8 cellular contexts compared by ENCODE assay signal in the genomic region with DNA sequence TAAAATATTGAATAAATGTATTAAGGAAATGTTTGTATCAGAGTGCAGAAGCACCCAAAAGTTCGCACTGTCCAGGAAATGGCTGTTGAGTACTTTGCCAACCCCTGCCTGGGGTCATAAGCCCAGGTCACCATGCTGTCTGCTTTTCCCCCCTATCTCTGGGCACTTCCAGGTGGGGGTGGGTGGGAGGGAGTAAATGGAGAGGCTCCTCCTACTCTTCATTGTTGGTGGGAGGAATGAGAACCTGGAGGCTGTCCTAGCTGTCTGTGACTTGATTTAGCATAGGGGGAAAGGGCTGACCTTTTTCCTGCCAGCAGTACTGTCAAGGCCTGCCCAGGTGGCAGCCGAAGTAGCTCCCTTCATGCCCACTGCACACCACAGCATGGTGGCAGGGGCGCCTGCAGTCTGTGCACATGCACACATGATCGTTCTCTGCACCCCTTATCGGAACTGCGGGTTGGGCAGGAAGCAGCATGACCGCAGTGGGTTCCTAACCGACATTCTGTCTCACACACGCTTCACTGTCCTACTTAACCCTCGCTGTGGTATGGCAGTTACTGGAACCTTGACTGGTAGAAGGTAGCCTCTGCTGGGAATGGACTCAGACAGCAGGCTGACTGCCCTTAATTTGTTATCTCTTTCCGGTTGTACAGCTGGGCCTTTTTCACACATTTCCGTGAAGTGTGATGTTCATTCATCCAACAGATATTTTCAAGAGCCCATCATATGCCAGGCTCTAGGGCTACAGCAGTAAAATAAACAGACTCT. TPM values are rescaled to one million over a fixed set of nuclear protein-coding genes. Genes with fewer than 3 reads are reported as not detected.
A peak's percentile ranks its signal among the peaks of the same experiment; 100 is the strongest.
DNase-seq lines count a peak whose midpoint lies in the region; ATAC-seq and TF ChIP-seq lines count a peak whose summit lies in the region.

No MANE protein-coding gene starts in this region.

- H3K9me3 Mint-ChIP-seq in MCF 10A (ENCODE audit: unreplicated experiment): no peaks in the 10 kb centered on the region

- WGBS in trophoblast cell (ENCODE audit: extremely low coverage, insufficient coverage, insufficient read length): no CpG with 5 or more reads among the region's 12 CpGs
- 100% methylated on average over 7 of the region's 12 CpGs for WGBS in mammary epithelial cell (ENCODE audit: low coverage, missing lambda C conversion rate)

- peak; percentile 56 for DNase-seq in SHP77 treated with DMSO at 0.1 percent for 48 hours (lab: John Stamatoyannopoulos, UW)
- DNase-seq in activated gamma-delta T cell (lab: John Stamatoyannopoulos, UW): peak; percentile 51
- DNase-seq in trophoblast cell: no peak
- DNase-seq in NCI-H146 treated with DMSO at 0.1 percent for 48 hours (lab: John Stamatoyannopoulos, UW; ENCODE audit: unreplicated experiment): no peak
- no peak for DNase-seq in mammary epithelial cell
- DNase-seq in MCF 10A (ENCODE audit: unreplicated experiment): no peak

- no TSS peak for BruUV-seq in mammary epithelial cell (replicated peaks; lab: Mats Ljungman, UMichigan)
- no TSS peak for BruUV-seq in MCF 10A (replicated peaks; lab: Mats Ljungman, UMichigan)

- no peak overlapping the region for H4K8ac ChIP-seq in trophoblast cell (ENCODE audit: low read depth, low read length)

- no peak overlapping the region for H3K14ac ChIP-seq in trophoblast cell (ENCODE audit: low read length)

- H2BK5ac ChIP-seq in trophoblast cell (ENCODE audit: low read depth, low read length, poor library complexity): no peak overlapping the region

- no peak overlapping the region for H3K18ac ChIP-seq in trophoblast cell (ENCODE audit: low read length)

- intact Hi-C loops in mammary epithelial cell (cut with micrococcal nuclease): no loop called here
- intact Hi-C loops in MCF 10A (cut with micrococcal nuclease): no loop called here

- H3K27me3 Mint-ChIP-seq in MCF 10A (ENCODE audit: insufficient read depth, unreplicated experiment): no peaks in the 10 kb centered on the region

- H3K36me3 ChIP-seq in trophoblast cell (ENCODE audit: control insufficient read depth in 1 of 2, insufficient read depth in 2 of 2, low read length in 2 of 2) (no peaks in the 10 kb centered on the region), mammary epithelial cell (ENCODE audit: insufficient read depth, low read length) (no peaks in the 10 kb centered on the region)

- ATAC-seq in GM18861 (IDR thresholded peaks at IDR 0.05; ENCODE audit: unreplicated experiment) (peak; percentile 95), HG03025 (IDR thresholded peaks at IDR 0.05; ENCODE audit: low FRiP score, unreplicated experiment) (peak; percentile 95)

- peak overlapping the region; percentile 35 for H3K4ac ChIP-seq in trophoblast cell (ENCODE audit: low read depth, low read length)

- CTCF ChIA-PET in mammary epithelial cell (lab: Charles Lee; ENCODE audit: low non-redundant PET) (no interaction called here), MCF 10A (lab: Yijun Ruan, JAX) (interaction anchor here (0.6 to 0.8 kb wide), 2 partner anchors 75 to 77 kb away, joined by 3 to 4 read pairs; no protein-coding TSS in a partner anchor)

- H3K4me1 ChIP-seq in trophoblast cell (ENCODE audit: control insufficient read depth in 1 of 2, insufficient read depth in 2 of 2, low read length in 2 of 2) (peaks cover 5 to 17% of the 10 kb centered on the region in 2 experiments), mammary epithelial cell (ENCODE audit: insufficient read depth, low read length) (no peaks in the 10 kb centered on the region)

- POLR2A ChIA-PET in MCF 10A (lab: Yijun Ruan, JAX): no interaction called here

- H3K4me3 Mint-ChIP-seq in MCF 10A (ENCODE audit: unreplicated experiment): no peak overlapping the region

- dilution Hi-C loops in mammary epithelial cell (cut with HindIII; ENCODE audit: low sequenced_read_pairs): loop anchor here (5.0 kb wide), 2 partner anchors 38 to 42 kb away; a partner anchor contains a TSS

- in situ Hi-C loops in mammary epithelial cell (cut with MboI; ENCODE audit: low sequenced_read_pairs in 2 of 2): no loop called here

- H3K27ac Mint-ChIP-seq in MCF 10A (ENCODE audit: low read depth, unreplicated experiment): no peak overlapping the region

- H4K12ac ChIP-seq in trophoblast cell (ENCODE audit: low read depth, low read length): no peak overlapping the region

- no peak overlapping the region for H4K91ac ChIP-seq in trophoblast cell (ENCODE audit: low read depth, low read length)

- H3K79me2 ChIP-seq in trophoblast cell (ENCODE audit: control insufficient read depth, insufficient read depth, low read length, poor library complexity): peaks cover 2% of the 10 kb centered on the region
- H3K79me2 ChIP-seq in mammary epithelial cell (ENCODE audit: insufficient read depth, low read length): peaks cover 76% of the 10 kb centered on the region

- H3K27ac ChIP-seq in trophoblast cell (ENCODE audit: low read depth, low read length) (no peak overlapping the region), mammary epithelial cell (ENCODE audit: insufficient read depth, low read depth, low read length) (no peak overlapping the region)

- H3K9ac ChIP-seq in trophoblast cell (ENCODE audit: low read length) (peak overlapping the region; percentile 48), mammary epithelial cell (ENCODE audit: insufficient read depth, low read length) (no peak overlapping the region)

- no peaks in the 10 kb centered on the region for H3K4me1 Mint-ChIP-seq in MCF 10A (ENCODE audit: insufficient read depth, unreplicated experiment)

- H2AK5ac ChIP-seq in trophoblast cell (ENCODE audit: low read length): no peak overlapping the region

- no peak overlapping the region for H3K23ac ChIP-seq in trophoblast cell (ENCODE audit: low read length)

- H3K36me3 Mint-ChIP-seq in MCF 10A (ENCODE audit: insufficient read depth, unreplicated experiment): no peaks in the 10 kb centered on the region

- no peaks in the 10 kb centered on the region for H3K79me1 ChIP-seq in trophoblast cell (ENCODE audit: low read length)

- H3K27me3 ChIP-seq in trophoblast cell (ENCODE audit: insufficient read depth, low read length) (no peaks in the 10 kb centered on the region), mammary epithelial cell (ENCODE audit: insufficient read depth, low read length) (no peaks in the 10 kb centered on the region)

- TF ChIP-seq CTCF in mammary epithelial cell (conservative IDR thresholded peaks at IDR 0.05 in 1 of 2, IDR thresholded peaks at IDR 0.05 in 1 of 2; ENCODE audit: extremely low read depth in 1 of 2, insufficient read depth in 1 of 2, low read depth in 1 of 2, low read length in 2 of 2): no peak
- TF ChIP-seq CTCF in MCF 10A (IDR thresholded peaks at IDR 0.05; ENCODE audit: unreplicated experiment): no peak

- H4K20me1 ChIP-seq in mammary epithelial cell (ENCODE audit: insufficient read depth, low read length): no peaks in the 10 kb centered on the region

- H2BK120ac ChIP-seq in trophoblast cell (ENCODE audit: insufficient read depth, low read length, poor library complexity): no peak overlapping the region

- H2BK12ac ChIP-seq in trophoblast cell (ENCODE audit: low read length): no peak overlapping the region

- H3K4me2 ChIP-seq in trophoblast cell (ENCODE audit: low read length) (no peak overlapping the region), mammary epithelial cell (ENCODE audit: insufficient read depth, low read depth, low read length) (no peak overlapping the region)

- H2AFZ ChIP-seq in trophoblast cell (ENCODE audit: insufficient read depth, low read length, poor library complexity) (no peak overlapping the region), mammary epithelial cell (ENCODE audit: low read depth, low read length) (no peak overlapping the region)

- H3K4me3 ChIP-seq in trophoblast cell (ENCODE audit: low read depth, low read length): no peak overlapping the region
- H3K4me3 ChIP-seq in mammary epithelial cell (replicated peaks in 1 of 3; ENCODE audit: insufficient read depth in 1 of 3, low read depth in 2 of 3, low read length in 3 of 3): no peak overlapping the region

- H3K9me3 ChIP-seq in trophoblast cell (ENCODE audit: insufficient read depth, low read depth, low read length) (no peaks in the 10 kb centered on the region), mammary epithelial cell (replicated peaks; ENCODE audit: insufficient read depth, low read length) (no peaks in the 10 kb centered on the region)

RNA-seq across cellular contexts. Expression of a gene that starts 41.5 kb away (rescaled TPM):
- 0.08 and 0.15 TPM in 2 replicates for polyA plus RNA-seq in trophoblast cell (2013)
- total RNA-seq in mammary epithelial cell: 1 to 10 TPM in 1 of 2 donors, under 1 TPM in 1; 0.50 to 1.4 TPM
- 0.16 TPM for polyA plus RNA-seq in mammary epithelial cell
- not detected for polyA minus RNA-seq in mammary epithelial cell
- total RNA-seq in MCF 10A (2022): 0.15 and 0.30 TPM in 2 replicates

Comparison
In these comparisons a context has a peak if more than half of its experiments do, and no peak if none do; other contexts are left out.
1. DNase-seq: peak in SHP77 treated with DMSO at 0.1 percent for 48 hours (single experiment) and activated gamma-delta T cell (single experiment); none in trophoblast cell (0 of 2), NCI-H146 treated with DMSO at 0.1 percent for 48 hours (single experiment), mammary epithelial cell (single experiment) and MCF 10A (single experiment).